Comparison of ENCODE assay signal across 12 cellular contexts in the genomic region with DNA sequence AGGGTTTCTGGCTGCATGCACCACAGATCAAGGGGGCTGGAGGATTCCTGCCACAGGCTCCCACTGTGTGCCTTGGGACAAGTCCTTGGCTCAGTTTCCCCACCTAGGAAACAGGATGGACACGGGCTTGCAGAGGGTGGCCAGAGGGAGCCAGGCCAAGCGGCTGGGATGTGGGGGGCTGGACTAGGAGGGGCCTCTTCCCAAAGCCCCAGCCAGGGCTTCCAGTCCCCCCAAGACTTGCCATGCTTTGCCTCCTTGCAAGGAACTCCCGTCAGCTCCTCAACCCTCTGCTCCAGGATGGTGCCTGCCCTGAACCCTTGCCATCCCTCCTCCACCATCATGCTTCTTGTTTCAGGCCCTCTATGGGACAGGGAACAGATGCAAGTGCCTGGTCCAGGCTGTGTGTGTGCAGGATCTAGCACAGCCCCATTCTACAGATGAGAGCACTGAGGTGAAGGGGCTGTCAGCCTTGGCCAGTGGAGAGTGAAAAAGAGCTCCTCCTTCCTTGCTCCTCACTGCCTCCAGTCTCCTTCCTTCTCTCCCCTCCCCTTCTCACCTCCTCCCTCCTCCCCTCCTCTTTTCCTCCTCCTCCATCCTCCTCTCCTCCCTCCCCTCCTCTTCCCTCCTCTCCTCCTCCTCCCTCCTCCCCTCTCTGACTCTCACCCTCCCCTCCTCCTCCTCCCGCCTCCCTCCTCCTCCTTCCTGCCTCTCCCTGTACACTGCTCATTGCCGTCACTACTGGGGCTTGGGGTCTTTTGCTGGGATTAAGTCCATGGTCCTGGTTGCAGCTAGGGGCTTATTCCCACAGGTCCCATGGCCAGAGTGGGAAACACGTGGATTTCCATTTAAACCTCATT. TPM values are rescaled to one million over a fixed set of nuclear protein-coding genes. Genes with fewer than 3 reads are reported as not detected.
DNase-seq lines count a peak whose midpoint lies in the region; FAIRE-seq and TF ChIP-seq lines count a peak whose summit lies in the region.
"Had no signal": no experiment of that assay in that cellular context is flagged by ENCODE, and none has a peak within 500 bp of the region (broad histone marks: within the 10 kb centered on the region; RNA-seq: fewer than 3 reads in every experiment).

No MANE protein-coding gene starts in this region.

- peaks cover 0 to 40% (median 5%) of the 10 kb centered on the region in 11 experiments; a peak in 11 of 22 replicates for H4K20me1 ChIP-seq in BLaER1 treated with 17β-estradiol and CSF1 and Interleukin-3, amounts not matched to agents 10 nM and 100 nM
- no peaks in the 10 kb centered on the region for H4K20me1 ChIP-seq in Loucy (ENCODE audit: insufficient read depth, low read length, poor library complexity, severe bottlenecking)

- H3F3A ChIP-seq in Loucy (ENCODE audit: low read depth) = no peaks in the 10 kb centered on the region

- TF ChIP-seq CTCF in Loucy (conservative IDR thresholded peaks at IDR 0.05; ENCODE audit: low read length) (no peak), kidney (IDR thresholded peaks at IDR 0.05; ENCODE audit: borderline replicate concordance, extremely low read depth, insufficient read depth) (no peak), suprapubic skin (IDR thresholded peaks at IDR 0.05) (no peak)

- H3K27me3 ChIP-seq in BLaER1 treated with 17β-estradiol and CSF1 and Interleukin-3, amounts not matched to agents 10 nM and 100 nM = peaks cover 34 to 71% (median 59%) of the 10 kb centered on the region in 11 experiments
- no peaks in the 10 kb centered on the region for H3K27me3 ChIP-seq in Loucy (ENCODE audit: insufficient read depth, low read length, poor library complexity, severe bottlenecking)
- peaks cover 66% of the 10 kb centered on the region for H3K27me3 ChIP-seq in suprapubic skin

- peak overlapping the region in 2 of 11 experiments; percentile 38 to 43; a peak in 3 of 22 replicates for H3K27ac ChIP-seq in BLaER1 treated with 17β-estradiol and CSF1 and Interleukin-3, amounts not matched to agents 10 nM and 100 nM
- no peak overlapping the region for H3K27ac ChIP-seq in kidney (ENCODE audit: low read depth in 2 of 2, low read length in 2 of 2)
- H3K27ac ChIP-seq in suprapubic skin = no peak overlapping the region
- H3K27ac ChIP-seq: A549 had no signal

- no peak overlapping the region for H2AFZ ChIP-seq in Loucy (ENCODE audit: low read length)

- peak overlapping the region in 10 of 11 experiments; percentile 47 to 94 (median 78); a peak in 19 of 22 replicates for H3K4me2 ChIP-seq in BLaER1 treated with 17β-estradiol and CSF1 and Interleukin-3, amounts not matched to agents 10 nM and 100 nM
- H3K4me2 ChIP-seq in Loucy (ENCODE audit: low read depth, low read length, poor library complexity, severe bottlenecking) = peak overlapping the region; percentile 2
- H3K4me2 ChIP-seq: A549 had no signal

- no peaks in the 10 kb centered on the region for H3K36me3 ChIP-seq in BLaER1 treated with 17β-estradiol and CSF1 and Interleukin-3, amounts not matched to agents 10 nM and 100 nM
- H3K36me3 ChIP-seq in Loucy (ENCODE audit: insufficient read depth, low read length) (no peaks in the 10 kb centered on the region), kidney (ENCODE audit: control insufficient read depth in 1 of 2, insufficient read depth in 2 of 2, low read length in 2 of 2) (no peaks in the 10 kb centered on the region), suprapubic skin (no peaks in the 10 kb centered on the region)

- DNase-seq in kidney (peak; percentile 10), urothelium cell line (ENCODE audit: low spot score) (no peak), NCI-H2107 treated with DMSO at 0.1 percent for 48 hours (lab: John Stamatoyannopoulos, UW; ENCODE audit: unreplicated experiment) (no peak), suprapubic skin (ENCODE audit: low spot score in 2 of 2) (no peak), H4 (ENCODE audit: low spot score) (no peak)
- DNase-seq: CD4-positive, CD25-positive, alpha-beta regulatory T cell; GF-D8 had no signal

- no peaks in the 10 kb centered on the region for H3K9me2 ChIP-seq in Loucy (replicated peaks; ENCODE audit: low read depth, low read length)

- H3K79me2 ChIP-seq in Loucy (ENCODE audit: insufficient read depth, low read length) = no peaks in the 10 kb centered on the region

- TF ChIP-seq POLR2A in suprapubic skin (IDR thresholded peaks at IDR 0.05) = no peak

- peak overlapping the region in 2 of 11 experiments; percentile 9 to 12; a peak in 1 of 22 replicates for H3K9ac ChIP-seq in BLaER1 treated with 17β-estradiol and CSF1 and Interleukin-3, amounts not matched to agents 10 nM and 100 nM
- H3K9ac ChIP-seq in Loucy (ENCODE audit: low read depth, low read length, poor library complexity, severe bottlenecking) (no peak overlapping the region), kidney (ENCODE audit: low read length in 2 of 2) (no peak overlapping the region)

- FAIRE-seq in kidney (lab: Jason Lieb, UNC) (no peak), urothelium cell line (lab: Jason Lieb, UNC) (peak; percentile 70)
- FAIRE-seq: A549 had no signal

- peaks cover 34 to 83% (median 69%) of the 10 kb centered on the region in 10 experiments for H3K4me1 ChIP-seq in BLaER1 treated with 17β-estradiol and CSF1 and Interleukin-3, amounts not matched to agents 10 nM and 100 nM
- H3K4me1 ChIP-seq in Loucy (ENCODE audit: insufficient read depth, low read length, poor library complexity, severe bottlenecking) = peaks cover 11% of the 10 kb centered on the region
- no peaks in the 10 kb centered on the region for H3K4me1 ChIP-seq in kidney (ENCODE audit: control insufficient read depth in 1 of 2, insufficient read depth in 1 of 2, low read depth in 1 of 2, low read length in 2 of 2)
- peaks cover 5% of the 10 kb centered on the region for H3K4me1 ChIP-seq in suprapubic skin
- H3K4me1 ChIP-seq: A549 had no signal

- intact Hi-C loops in kidney (cut with DNase I) = no loop called here

- H3K9me3 ChIP-seq in BLaER1 treated with 17β-estradiol and CSF1 and Interleukin-3, amounts not matched to agents 10 nM and 100 nM (replicated peaks in 1 of 11) = no peaks in the 10 kb centered on the region
- no peaks in the 10 kb centered on the region for H3K9me3 ChIP-seq in Loucy (ENCODE audit: insufficient read depth, low read depth, low read length)
- no peaks in the 10 kb centered on the region for H3K9me3 ChIP-seq in kidney (ENCODE audit: control insufficient read depth in 1 of 2, low read length in 2 of 2)
- no peaks in the 10 kb centered on the region for H3K9me3 ChIP-seq in suprapubic skin
- H3K9me3 ChIP-seq: A549 had no signal

- 59% methylated on average over 6 of the region's 6 CpGs for WGBS in suprapubic skin

- TF ChIP-seq EP300 in suprapubic skin (IDR thresholded peaks at IDR 0.05) = no peak

- H3K4me3 ChIP-seq in BLaER1 treated with 17β-estradiol and CSF1 and Interleukin-3, amounts not matched to agents 10 nM and 100 nM = no peak overlapping the region
- H3K4me3 ChIP-seq in Loucy (ENCODE audit: low read length, poor library complexity, severe bottlenecking) (no peak overlapping the region), kidney (ENCODE audit: low read length in 2 of 2) (no peak overlapping the region), suprapubic skin (no peak overlapping the region)
- H3K4me3 ChIP-seq: A549 had no signal

RNA-seq across cellular contexts. Expression of a gene that starts 13.3 kb away (rescaled TPM):
- total RNA-seq in kidney (not detected), suprapubic skin (not detected)
- not detected for polyA plus RNA-seq in kidney (ENCODE audit: insufficient read depth, low read depth, low replicate concordance)
- total RNA-seq in H4 (2014; rRNA removed; shearing (Covaris generic)) = 0.17 TPM in 1 of 2 replicates, not detected in the other
- total RNA-seq: CD4-positive, CD25-positive, alpha-beta regulatory T cell had no signal
- polyA plus RNA-seq: AG04450; BJ; CD4-positive, CD25-positive, alpha-beta regulatory T cell had no signal

RNA-seq across cellular contexts. Expression of a gene that starts 42.0 kb away (rescaled TPM):
- total RNA-seq in kidney (21.9 TPM), suprapubic skin (10 to 100 TPM; 20.6 to 41.4 (median 22.7) TPM)
- 14.6 TPM for polyA plus RNA-seq in kidney (ENCODE audit: insufficient read depth, low read depth, low replicate concordance)
- total RNA-seq in H4 (2014; rRNA removed; shearing (Covaris generic)) = 3.2 and 8.5 TPM in 2 replicates

RNA-seq across cellular contexts. Expression of a gene that starts 58.0 kb away (rescaled TPM):
- not detected for total RNA-seq in kidney
- not detected for polyA plus RNA-seq in kidney (ENCODE audit: insufficient read depth, low read depth, low replicate concordance)
- total RNA-seq in suprapubic skin = not detected
- 0.02 TPM in 1 of 2 replicates, not detected in the other for total RNA-seq in H4 (2014; rRNA removed; shearing (Covaris generic))
- total RNA-seq: CD4-positive, CD25-positive, alpha-beta regulatory T cell had no signal
- polyA plus RNA-seq: A549; AG04450; BJ; CD4-positive, CD25-positive, alpha-beta regulatory T cell had no signal
